Comparison of ENCODE assay signal across 8 cellular contexts in genomic region chr16:396605-397004, GRCh38. TPM values are rescaled to one million over a fixed set of nuclear protein-coding genes. Genes with fewer than 3 reads are reported as not detected.
DNase-seq lines count a peak whose midpoint lies in the region; ATAC-seq, FAIRE-seq and TF ChIP-seq lines count a peak whose summit lies in the region.

No MANE protein-coding gene starts in this region.

- no peak overlapping the region for H4K91ac ChIP-seq in mesenchymal stem cell (ENCODE audit: low read length)

- peak overlapping the region; percentile 95 for H3K18ac ChIP-seq in mesenchymal stem cell (ENCODE audit: low read depth in 1 of 2, low read length in 2 of 2)

- peak overlapping the region; percentile 29 to 82 for H3K4ac ChIP-seq in mesenchymal stem cell (ENCODE audit: low read depth in 1 of 2, low read length in 2 of 2)

- no peak for ATAC-seq in HG02798 (IDR thresholded peaks at IDR 0.05; ENCODE audit: poor library complexity, unreplicated experiment)

- intact Hi-C loops in PC-9 (cut with micrococcal nuclease; ENCODE audit: unreplicated experiment) = no loop called here

- H3K4me3 ChIP-seq in PC-9 (peak overlapping the region; percentile 58), coronary artery (peak overlapping the region; percentile 82), mesenchymal stem cell (ENCODE audit: insufficient read depth in 1 of 2, low read depth in 1 of 2, low read length in 2 of 2) (peak overlapping the region; percentile 45 to 85), urinary bladder (ENCODE audit: low read depth, low read length) (peak overlapping the region; percentile 81)

- peaks cover 16% of the 10 kb centered on the region for H3K4me1 ChIP-seq in PC-9 (replicated peaks; ENCODE audit: insufficient read depth)
- H3K4me1 ChIP-seq in mesenchymal stem cell (ENCODE audit: control insufficient read depth, insufficient read depth, low read depth, low read length) = peaks cover 29% of the 10 kb centered on the region
- no peaks in the 10 kb centered on the region for H3K4me1 ChIP-seq in urinary bladder (ENCODE audit: insufficient read depth)

- H3F3A ChIP-seq in PC-9 (ENCODE audit: insufficient read depth, low read depth) = peaks cover 50% of the 10 kb centered on the region

- 0 out of 2 replicates have a peak, but pooled peaks cover 2% of the 10 kb centered on the region for H3K79me2 ChIP-seq in PC-9 (ENCODE audit: low read depth)

- peak overlapping the region; percentile 87 for H4K8ac ChIP-seq in mesenchymal stem cell (ENCODE audit: low read length)

- no peak overlapping the region for H2BK5ac ChIP-seq in mesenchymal stem cell (ENCODE audit: low read depth, low read length, poor library complexity, severe bottlenecking)

- no peaks in the 10 kb centered on the region for H4K20me1 ChIP-seq in PC-9 (ENCODE audit: insufficient read depth)

- H3K9ac ChIP-seq in mesenchymal stem cell (ENCODE audit: low read length) = peak overlapping the region; percentile 80

- peak overlapping the region; percentile 73 for H2BK120ac ChIP-seq in mesenchymal stem cell (ENCODE audit: low read depth, low read length)

- peak; percentile 75 for FAIRE-seq in GM12892 (lab: Jason Lieb, UNC)

- POLR2A ChIA-PET in PC-9 (lab: Charles Lee; ENCODE audit: unreplicated experiment) = interaction anchor here (0.5 to 0.7 kb wide), 2 partner anchors 14 to 913 kb away, joined by 14 to 20 read pairs; partner anchors contain the start of gene UBE2I

- H2BK15ac ChIP-seq in mesenchymal stem cell (ENCODE audit: low read depth, poor library complexity, severe bottlenecking) = no peak overlapping the region

- H2AFZ ChIP-seq in PC-9 (peak overlapping the region; percentile 61), mesenchymal stem cell (ENCODE audit: low read depth, low read length) (peak overlapping the region; percentile 18)

- no peak for TF ChIP-seq POLR2A in GM12892 (IDR thresholded peaks at IDR 0.05; ENCODE audit: low read depth, low read length)

- CTCF ChIA-PET in PC-9 (lab: Charles Lee) = interaction anchor here (0.7 kb wide), 1 partner anchor 272 kb away, joined by 6 read pairs; no protein-coding TSS in a partner anchor

- H3K9me3 ChIP-seq in PC-9 (ENCODE audit: insufficient read depth, low read depth) = no peaks in the 10 kb centered on the region
- H3K9me3 ChIP-seq in mesenchymal stem cell (ENCODE audit: control insufficient read depth, low read length) = no peaks in the 10 kb centered on the region

- H3K23ac ChIP-seq in mesenchymal stem cell (ENCODE audit: low read length in 2 of 2) = no peak overlapping the region

- DNase-seq in AML-193 (lab: John Stamatoyannopoulos, UW) = peak; percentile 54
- no peak for DNase-seq in GM12892 (ENCODE audit: insufficient read length)
- peak in 1 of 2 experiments; percentile 41 for DNase-seq in PC-9
- DNase-seq in coronary artery (ENCODE audit: low spot score) = no peak
- DNase-seq in mesenchymal stem cell = peak; percentile 86
- DNase-seq in OCI-M2 (lab: John Stamatoyannopoulos, UW; ENCODE audit: unreplicated experiment) = no peak

- peak overlapping the region; percentile 94 for H3K4me2 ChIP-seq in PC-9
- peak overlapping the region; percentile 41 for H3K4me2 ChIP-seq in mesenchymal stem cell (ENCODE audit: low read length, poor library complexity, severe bottlenecking)

- peaks cover 6% of the 10 kb centered on the region for H3K79me1 ChIP-seq in mesenchymal stem cell (replicated peaks; ENCODE audit: low read length, poor library complexity, severe bottlenecking)

- peak overlapping the region in 1 of 2 experiments; percentile 17 for H2BK12ac ChIP-seq in mesenchymal stem cell (ENCODE audit: low read length in 2 of 2)

- no TSS peak for BruUV-seq in PC-9 (replicated peaks; lab: Mats Ljungman, UMichigan)

- H3K27ac ChIP-seq in PC-9 (no peak overlapping the region), coronary artery (peak overlapping the region; percentile 65 to 92), mesenchymal stem cell (ENCODE audit: low read length, poor library complexity, severe bottlenecking) (no peak overlapping the region), urinary bladder (ENCODE audit: low read depth) (no peak overlapping the region)

- H3K14ac ChIP-seq in mesenchymal stem cell (ENCODE audit: low read length in 2 of 2) = no peak overlapping the region

- no peaks in the 10 kb centered on the region for H3K27me3 ChIP-seq in PC-9 (ENCODE audit: insufficient read depth, low read depth)
- H3K27me3 ChIP-seq in mesenchymal stem cell (ENCODE audit: control insufficient read depth in 1 of 2, insufficient read depth in 1 of 2, low read length in 2 of 2) = no peaks in the 10 kb centered on the region

- 1% methylated on average over 16 of the region's 22 CpGs for WGBS in mesenchymal stem cell
- 2% methylated on average over 22 of the region's 22 CpGs for WGBS in urinary bladder

- H3K36me3 ChIP-seq in PC-9 (ENCODE audit: low read depth) (no peaks in the 10 kb centered on the region), mesenchymal stem cell (ENCODE audit: control insufficient read depth in 1 of 2, insufficient read depth in 2 of 2, low read depth in 1 of 2, low read length in 2 of 2) (peaks cover 15 to 23% of the 10 kb centered on the region in 2 experiments), urinary bladder (ENCODE audit: insufficient read depth) (no peaks in the 10 kb centered on the region)

- no peak overlapping the region for H2AK5ac ChIP-seq in mesenchymal stem cell (ENCODE audit: low read length, severe bottlenecking)

- no peaks in the 10 kb centered on the region for H3K9me2 ChIP-seq in PC-9 (ENCODE audit: insufficient read depth)

- no peak for TF ChIP-seq CTCF in PC-9 (conservative IDR thresholded peaks at IDR 0.05)
- TF ChIP-seq CTCF in coronary artery (IDR thresholded peaks at IDR 0.05) = no peak

RNA-seq across cellular contexts. Expression of gene NME4, which starts 0.4 kb away (rescaled TPM):
- 84.7 TPM for polyA plus RNA-seq in GM12892 (2012; ENCODE audit: missing spikeins)
- total RNA-seq in PC-9 (2021) (157 and 159 TPM in 2 replicates), urinary bladder (29.0 TPM)
- polyA plus RNA-seq in mesenchymal stem cell (2013, experiment 1 of 2) = 411 TPM
- polyA plus RNA-seq in mesenchymal stem cell (2013, experiment 2 of 2) = 395 TPM
- polyA plus RNA-seq in urinary bladder = 246 TPM

RNA-seq across cellular contexts. Expression of gene DECR2, which starts 5.1 kb away (rescaled TPM):
- 7.7 TPM for polyA plus RNA-seq in GM12892 (2012; ENCODE audit: missing spikeins)
- 65.4 and 78.4 TPM in 2 replicates for total RNA-seq in PC-9 (2021)
- 21.5 TPM for polyA plus RNA-seq in mesenchymal stem cell (2013, experiment 1 of 2)
- 21.2 TPM for polyA plus RNA-seq in mesenchymal stem cell (2013, experiment 2 of 2)
- 5.3 TPM for total RNA-seq in urinary bladder
- 20.6 TPM for polyA plus RNA-seq in urinary bladder

RNA-seq across cellular contexts. Expression of gene PGAP6, which starts 14.8 kb away (rescaled TPM):
- polyA plus RNA-seq in GM12892 (2012; ENCODE audit: missing spikeins) = 20.9 TPM
- total RNA-seq in PC-9 (2021) = 41.4 and 45.6 TPM in 2 replicates
- polyA plus RNA-seq in mesenchymal stem cell (2013, experiment 1 of 2) = 84.3 TPM
- polyA plus RNA-seq in mesenchymal stem cell (2013, experiment 2 of 2) = 88.5 TPM
- total RNA-seq in urinary bladder = 15.9 TPM
- polyA plus RNA-seq in urinary bladder = 53.8 TPM

RNA-seq across cellular contexts. Expression of gene MRPL28, which starts 26.3 kb away (rescaled TPM):
- polyA plus RNA-seq in GM12892 (2012; ENCODE audit: missing spikeins) = 59.7 TPM
- total RNA-seq in PC-9 (2021) = 130 and 150 TPM in 2 replicates
- polyA plus RNA-seq in mesenchymal stem cell (2013, experiment 1 of 2) = 82.6 TPM
- polyA plus RNA-seq in mesenchymal stem cell (2013, experiment 2 of 2) = 81.5 TPM
- 20.3 TPM for total RNA-seq in urinary bladder
- polyA plus RNA-seq in urinary bladder = 81.1 TPM

RNA-seq across cellular contexts. Expression of gene RAB11FIP3, which starts 28.8 kb away (rescaled TPM):
- polyA plus RNA-seq in GM12892 (2012; ENCODE audit: missing spikeins) = 21.3 TPM
- total RNA-seq in PC-9 (2021) (38.4 and 42.4 TPM in 2 replicates), urinary bladder (16.8 TPM)
- polyA plus RNA-seq in mesenchymal stem cell (2013, experiment 1 of 2) = 15.0 TPM
- 14.4 TPM for polyA plus RNA-seq in mesenchymal stem cell (2013, experiment 2 of 2)
- 57.0 TPM for polyA plus RNA-seq in urinary bladder

Comparison
In these comparisons a context has a peak if more than half of its experiments do, and no peak if none do; other contexts are left out.
1. DNase-seq: peak in AML-193 (2 of 2) and mesenchymal stem cell (single experiment); none in GM12892 (single experiment), coronary artery (single experiment) and OCI-M2 (single experiment).
2. H3K27ac ChIP-seq: peak in coronary artery (2 of 2); none in PC-9 (single experiment), mesenchymal stem cell (single experiment) and urinary bladder (single experiment).
3. RNA of gene DECR2, which starts 5.1 kb away (total RNA-seq): 65.4 to 78.4 TPM in PC-9; 5.3 TPM in urinary bladder (single experiment); every median in the first group is over 10 times any median in the second.
4. Peak in every context shown above with its lines, with median percentiles within 50 percentile points of each other: H3K4me3 ChIP-seq.